8 cellular contexts compared by ENCODE assay signal in the genomic region with DNA sequence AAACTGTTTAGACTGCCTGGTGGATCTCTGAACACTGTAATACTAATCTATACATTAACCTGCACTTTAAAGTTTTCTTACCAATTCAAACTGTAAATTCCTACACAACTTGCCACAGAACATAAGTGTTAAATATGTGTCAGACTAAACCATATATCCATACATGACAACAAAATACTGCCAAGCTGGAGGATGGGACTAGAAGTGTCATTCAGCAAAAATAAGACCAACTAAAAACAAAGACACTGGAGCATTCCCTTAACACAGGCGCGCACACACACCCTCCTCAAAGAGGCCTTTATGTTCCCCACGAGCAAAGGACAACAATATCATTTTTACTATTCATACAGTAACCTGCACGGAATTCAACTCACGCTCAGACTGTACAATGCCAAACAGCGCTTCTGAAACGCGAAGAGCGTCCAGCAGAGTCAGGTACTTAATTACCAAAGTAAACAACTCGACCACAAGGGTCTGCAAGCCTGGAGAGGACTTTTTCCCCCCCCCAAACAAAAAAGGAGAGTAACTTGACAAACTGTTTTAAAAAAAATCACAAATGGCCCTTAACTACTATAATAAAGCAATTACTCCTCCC. TPM values are rescaled to one million over a fixed set of nuclear protein-coding genes. Genes with fewer than 3 reads are reported as not detected.
A peak's percentile ranks its signal among the peaks of the same experiment; 100 is the strongest.
DNase-seq lines count a peak whose midpoint lies in the region; ATAC-seq, FAIRE-seq and TF ChIP-seq lines count a peak whose summit lies in the region.

No MANE protein-coding gene starts in this region.

- H2AFZ ChIP-seq in MM.1S (ENCODE audit: low read length) = peak overlapping the region; percentile 78

- H3K27me3 ChIP-seq in DOHH2 (ENCODE audit: control insufficient read depth, low read length) (no peaks in the 10 kb centered on the region), MM.1S (replicated peaks; ENCODE audit: insufficient read depth, low read length) (no peaks in the 10 kb centered on the region), brain microvascular endothelial cell (replicated peaks) (no peaks in the 10 kb centered on the region)

- peak overlapping the region; percentile 73; the same call in 1 of the 2 replicates for H3K9ac ChIP-seq in MM.1S (ENCODE audit: low read length)

- no peak for FAIRE-seq in HTR-8/SVneo (lab: Jason Lieb, UNC)

- H3F3A ChIP-seq in DOHH2 (ENCODE audit: control insufficient read depth, insufficient read depth) (peaks cover 10% of the 10 kb centered on the region; the same call in 1 of the 2 replicates), MM.1S (ENCODE audit: insufficient read depth, low read length) (peaks cover 9% of the 10 kb centered on the region)

- H3K4me1 ChIP-seq in DOHH2 (ENCODE audit: control insufficient read depth, low read length) (peaks cover 38% of the 10 kb centered on the region), MM.1S (ENCODE audit: low read length) (peaks cover 15% of the 10 kb centered on the region)

- H3K27ac Mint-ChIP-seq in memory B cell = peak overlapping the region; percentile 85

- DNase-seq in MM.1S (peak; percentile 46), brain microvascular endothelial cell (no peak), memory B cell (ENCODE audit: low spot score in 2 of 2) (no peak), SK-N-DZ (ENCODE audit: low spot score) (no peak), iPS-NIHi11 (ENCODE audit: low spot score) (no peak), NCI-H226 (no peak), HTR-8/SVneo (ENCODE audit: insufficient read length, low spot score) (no peak)

- H3K27me3 Mint-ChIP-seq in memory B cell = no peaks in the 10 kb centered on the region

- H3K4me2 ChIP-seq in DOHH2 (ENCODE audit: low read length) (peak overlapping the region; percentile 69), MM.1S (ENCODE audit: low read depth, low read length) (peak overlapping the region; percentile 69)

- TF ChIP-seq CTCF in DOHH2 (IDR thresholded peaks at IDR 0.05; ENCODE audit: low read depth, low read length, poor library complexity, severe bottlenecking) (no peak), MM.1S (IDR thresholded peaks at IDR 0.05; ENCODE audit: low read length) (no peak), brain microvascular endothelial cell (IDR thresholded peaks at IDR 0.05; ENCODE audit: low read depth, low read length, missing control alignments) (no peak)

- H3K9me2 ChIP-seq in DOHH2 (replicated peaks; ENCODE audit: control insufficient read depth, low read length) (no peaks in the 10 kb centered on the region), MM.1S (replicated peaks; ENCODE audit: insufficient read depth, low read length) (no peaks in the 10 kb centered on the region)

- no peaks in the 10 kb centered on the region for H3K36me3 ChIP-seq in DOHH2 (ENCODE audit: control insufficient read depth, low read length)
- H3K36me3 ChIP-seq in MM.1S (replicated peaks; ENCODE audit: insufficient read depth, low read length) = no peaks in the 10 kb centered on the region
- H3K36me3 ChIP-seq in brain microvascular endothelial cell (replicated peaks) = no peaks in the 10 kb centered on the region

- H3K36me3 Mint-ChIP-seq in memory B cell = no peaks in the 10 kb centered on the region

- peak overlapping the region; percentile 54 for H3K27ac ChIP-seq in DOHH2 (ENCODE audit: low read depth, low read length)
- no peak overlapping the region for H3K27ac ChIP-seq in MM.1S (ENCODE audit: low read length)
- H3K27ac ChIP-seq in brain microvascular endothelial cell = no peak overlapping the region

- H3K4me1 Mint-ChIP-seq in memory B cell = peaks cover 22% of the 10 kb centered on the region

- peak overlapping the region; percentile 95 for H3K4me3 Mint-ChIP-seq in memory B cell

- in situ Hi-C loops in brain microvascular endothelial cell (cut with HindIII; ENCODE audit: low pct_ligation_motif_present, low sequenced_read_pairs) = no loop called here

- no peaks in the 10 kb centered on the region for H3K9me3 ChIP-seq in DOHH2 (ENCODE audit: control insufficient read depth, insufficient read depth, low read length)
- no peaks in the 10 kb centered on the region for H3K9me3 ChIP-seq in MM.1S (replicated peaks; ENCODE audit: insufficient read depth, low read length)

- H3K79me2 ChIP-seq in DOHH2 (ENCODE audit: control insufficient read depth, low read length) = peaks cover 57% of the 10 kb centered on the region
- peaks cover 57% of the 10 kb centered on the region for H3K79me2 ChIP-seq in MM.1S (ENCODE audit: low read length)

- H3K4me3 ChIP-seq in DOHH2 (ENCODE audit: low read length) = peak overlapping the region; percentile 92
- peak overlapping the region; percentile 80 for H3K4me3 ChIP-seq in MM.1S (ENCODE audit: low read length)
- peak overlapping the region; percentile 75 for H3K4me3 ChIP-seq in brain microvascular endothelial cell (ENCODE audit: low read depth, low read length)

- ATAC-seq in memory B cell (ENCODE audit: low read depth) = no peak

- H4K20me1 ChIP-seq in DOHH2 (ENCODE audit: control insufficient read depth, insufficient read depth, low read depth, low read length) (peaks cover 23% of the 10 kb centered on the region; the same call in 1 of the 2 replicates), MM.1S (ENCODE audit: insufficient read depth, low read length) (peaks cover 8% of the 10 kb centered on the region; the same call in 1 of the 2 replicates)

- no peaks in the 10 kb centered on the region for H3K9me3 Mint-ChIP-seq in memory B cell

RNA-seq across cellular contexts. Expression of a gene that starts 1.1 kb away (rescaled TPM):
- 22.6 and 23.0 TPM in 2 replicates for polyA plus RNA-seq in SK-N-DZ (2014; cell fraction: cytosol; rRNA removed)
- 12.9 and 18.9 TPM in 2 replicates for polyA plus RNA-seq in SK-N-DZ (2014; cell fraction: nucleus; rRNA removed)
